9 cellular contexts compared by ENCODE assay signal in the genomic region with DNA sequence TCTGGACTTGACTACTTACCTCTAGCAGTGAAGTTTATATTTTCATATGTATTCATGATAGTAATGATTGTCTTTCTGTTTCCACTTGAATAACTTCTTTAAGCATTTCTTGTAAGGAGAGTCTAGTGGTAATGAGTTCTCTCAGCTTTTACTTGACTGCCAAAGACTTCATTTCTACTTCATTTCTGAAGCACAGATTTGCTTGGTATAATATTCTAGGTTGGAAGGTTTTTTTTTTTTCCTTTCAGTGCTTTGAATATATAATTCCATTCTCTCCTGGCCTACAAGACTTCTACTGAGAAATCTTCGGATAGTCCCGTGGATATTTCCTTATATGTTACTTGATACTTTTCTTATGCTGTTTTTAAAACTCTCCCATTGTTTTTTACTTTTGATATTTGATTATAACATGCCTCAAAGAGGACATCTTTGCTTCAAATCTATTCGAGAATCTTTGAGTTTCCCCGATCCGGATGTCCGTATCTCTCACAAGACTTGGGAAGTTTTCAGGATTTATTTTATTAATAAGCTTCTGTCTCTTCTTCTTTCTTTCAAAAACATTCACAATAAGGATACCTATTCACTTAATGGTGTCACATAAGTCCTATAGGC.
"Had no signal": no experiment of that assay in that cellular context is flagged by ENCODE, and none has a peak within 500 bp of the region (broad histone marks: within the 10 kb centered on the region; RNA-seq: fewer than 3 reads in every experiment).

No MANE protein-coding gene starts in this region.

- H3K4me1 ChIP-seq: HAP-1 had no signal

- H3K9me3 ChIP-seq: HAP-1 had no signal

- DNase-seq: GM23248, GOT3, H7, H9, HCEC 1CT, HFFc6 had no signal

- H3K4me3 ChIP-seq: GM23248, GM23338, HAP-1 had no signal

- ATAC-seq: GM23338, HCT116 had no signal

- H3K36me3 ChIP-seq: HAP-1 had no signal

- H3K27ac ChIP-seq: GM23248 had no signal
